Comparison of ENCODE assay signal across 13 cellular contexts in the genomic region with DNA sequence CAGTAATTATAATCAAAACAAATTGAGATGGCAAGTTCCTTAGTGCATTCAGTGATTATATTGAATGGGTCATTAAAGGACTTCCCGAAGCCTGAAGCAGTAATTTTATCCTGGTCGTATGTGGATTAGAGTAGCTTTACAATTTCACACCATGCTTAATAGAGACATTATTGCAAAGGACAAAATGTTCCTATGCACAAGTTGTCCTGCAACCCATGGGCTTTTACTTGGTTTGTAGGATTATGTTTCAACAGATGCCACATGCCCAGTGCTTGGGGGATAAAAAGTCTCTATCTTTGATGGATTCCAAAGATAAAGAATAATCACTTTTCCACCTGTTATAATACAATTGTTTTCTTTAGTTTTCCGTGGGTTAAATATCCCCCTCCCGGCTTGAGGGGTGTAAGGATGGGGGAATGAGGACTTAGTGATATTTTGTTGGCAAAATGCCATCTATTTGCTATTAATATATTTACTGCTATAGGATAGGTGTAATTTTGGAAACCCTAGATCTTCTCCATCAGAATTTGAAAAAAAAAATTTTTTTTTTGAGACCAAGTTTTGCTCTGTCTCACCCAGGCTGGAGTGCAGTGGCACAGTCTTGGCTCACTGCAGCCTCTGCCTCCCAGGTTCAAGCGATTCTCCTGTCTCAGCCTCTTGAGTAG.
A peak's percentile ranks its signal among the peaks of the same experiment; 100 is the strongest.
DNase-seq lines count a peak whose midpoint lies in the region; ATAC-seq and TF ChIP-seq lines count a peak whose summit lies in the region.
"Had no signal": no experiment of that assay in that cellular context is flagged by ENCODE, and none has a peak within 500 bp of the region (broad histone marks: within the 10 kb centered on the region; RNA-seq: fewer than 3 reads in every experiment).

No MANE protein-coding gene starts in this region.

- TF ChIP-seq CTCF in A673 (conservative IDR thresholded peaks at IDR 0.05; ENCODE audit: low read depth, low read length) (no peak), WERI-Rb-1 (IDR thresholded peaks at IDR 0.05; ENCODE audit: low read depth, low read length) (no peak), psoas muscle (IDR thresholded peaks at IDR 0.05) (no peak)

- BruUV-seq in A673 (replicated peaks; lab: Mats Ljungman, UMichigan), result no TSS peak

- no peaks in the 10 kb centered on the region for H3K36me3 Mint-ChIP-seq in activated T-helper 2 cell treated with anti-CD3 and anti-CD28 coated beads, Interferon-gamma antibody, Interleukin-2, Interleukin-4, amounts not matched to agents 10 μg/mL and 5 μg/mL and 100 μg/mL, durations not matched to agents 14 hours and 24 hours and 36 hours (ENCODE audit: low read depth)

- POLR2A ChIA-PET in A673 (lab: Charles Lee; ENCODE audit: low non-redundant PET), result interaction anchor here (0.6 kb wide), 1 partner anchor 37 kb away, joined by 3 read pairs; no protein-coding TSS in a partner anchor

- no peaks in the 10 kb centered on the region for H3K9me3 Mint-ChIP-seq in activated T-helper 2 cell treated with anti-CD3 and anti-CD28 coated beads, Interferon-gamma antibody, Interleukin-2, Interleukin-4, amounts not matched to agents 10 μg/mL and 5 μg/mL and 100 μg/mL, durations not matched to agents 14 hours and 24 hours and 36 hours
- H3K9me3 Mint-ChIP-seq: CD4-positive, alpha-beta T cell; H9 had no signal

- H3K4me3 ChIP-seq in A673 (ENCODE audit: low read depth, low read length, poor library complexity, severe bottlenecking) (no peak overlapping the region), WERI-Rb-1 (ENCODE audit: low read depth, low read length) (no peak overlapping the region), psoas muscle (no peak overlapping the region)

- H3K9me3 ChIP-seq in A673 (ENCODE audit: low read depth, low read length, poor library complexity, severe bottlenecking) (no peaks in the 10 kb centered on the region), WERI-Rb-1 (ENCODE audit: severe bottlenecking) (no peaks in the 10 kb centered on the region), psoas muscle (no peaks in the 10 kb centered on the region)
- H3K9me3 ChIP-seq: Caco-2 had no signal

- intact Hi-C loops in A673 (cut with micrococcal nuclease; ENCODE audit: unreplicated experiment) (no loop called here), psoas muscle (cut with DNase I) (no loop called here)
- intact Hi-C loops in activated T-helper 2 cell treated with anti-CD3 and anti-CD28 coated beads, Interferon-gamma antibody, Interleukin-2, Interleukin-4, amounts not matched to agents 10 μg/mL and 5 μg/mL and 100 μg/mL, durations not matched to agents 14 hours and 24 hours and 36 hours (cut with micrococcal nuclease), result no loop called here

- H3K4me1 Mint-ChIP-seq in activated T-helper 2 cell treated with anti-CD3 and anti-CD28 coated beads, Interferon-gamma antibody, Interleukin-2, Interleukin-4, amounts not matched to agents 10 μg/mL and 5 μg/mL and 100 μg/mL, durations not matched to agents 14 hours and 24 hours and 36 hours (ENCODE audit: low read depth), result no peaks in the 10 kb centered on the region

- H3K36me3 ChIP-seq in A673 (ENCODE audit: insufficient read depth, low read length, poor library complexity, severe bottlenecking), result no peaks in the 10 kb centered on the region
- H3K36me3 ChIP-seq in WERI-Rb-1, result no peaks in the 10 kb centered on the region
- H3K36me3 ChIP-seq in psoas muscle (ENCODE audit: insufficient read depth in 1 of 2, low read depth in 1 of 2), result no peaks in the 10 kb centered on the region

- H3K27me3 ChIP-seq in A673 (replicated peaks; ENCODE audit: insufficient read depth, low read depth, low read length, poor library complexity) (no peaks in the 10 kb centered on the region), WERI-Rb-1 (ENCODE audit: insufficient read depth, low read depth, severe bottlenecking) (no peaks in the 10 kb centered on the region), psoas muscle (ENCODE audit: insufficient read depth in 3 of 3, low read length in 2 of 3) (no peaks in the 10 kb centered on the region)

- 22 to 29% (median 29%) methylated on average over 5 of the region's 5 CpGs for WGBS in psoas muscle, 3 donors

- no peak overlapping the region for H3K27ac Mint-ChIP-seq in activated T-helper 2 cell treated with anti-CD3 and anti-CD28 coated beads, Interferon-gamma antibody, Interleukin-2, Interleukin-4, amounts not matched to agents 10 μg/mL and 5 μg/mL and 100 μg/mL, durations not matched to agents 14 hours and 24 hours and 36 hours
- H3K27ac Mint-ChIP-seq: CD4-positive, alpha-beta T cell; H9 had no signal

- ATAC-seq in psoas muscle, result peak in 3 of 4 donors; percentile 27 to 94 (median 91)

- peaks cover 13% of the 10 kb centered on the region for H3K27me3 Mint-ChIP-seq in activated T-helper 2 cell treated with anti-CD3 and anti-CD28 coated beads, Interferon-gamma antibody, Interleukin-2, Interleukin-4, amounts not matched to agents 10 μg/mL and 5 μg/mL and 100 μg/mL, durations not matched to agents 14 hours and 24 hours and 36 hours (ENCODE audit: low read depth)
- H3K27me3 Mint-ChIP-seq: CD4-positive, alpha-beta T cell had no signal

- H3K27ac ChIP-seq in A673 (ENCODE audit: low read depth, low read length, poor library complexity, severe bottlenecking) (no peak overlapping the region), WERI-Rb-1 (peak overlapping the region; percentile 30), psoas muscle (no peak overlapping the region)
- H3K27ac ChIP-seq: C4-2B had no signal

- CTCF ChIA-PET in A673 (lab: Charles Lee), result no interaction called here

- DNase-seq in A673 (ENCODE audit: low spot score), result peak; percentile 24
- peak; percentile 72 for DNase-seq in LHCN-M2 (ENCODE audit: low read depth)
- DNase-seq in WERI-Rb-1, result peak; percentile 28
- DNase-seq in psoas muscle, result no peak
- DNase-seq in activated T-helper 2 cell treated with anti-CD3 and anti-CD28 coated beads, Interferon-gamma antibody, Interleukin-2, Interleukin-4, amounts not matched to agents 10 μg/mL and 5 μg/mL and 100 μg/mL, durations not matched to agents 14 hours and 24 hours and 36 hours (ENCODE audit: low spot score), result no peak
- DNase-seq in 8988T, result no peak
- no peak for DNase-seq in activated T-cell treated with anti-CD3 and anti-CD28 coated beads for 4 hours
- DNase-seq: AML-193; Caco-2; CD4-positive, alpha-beta T cell; GOT3; H9 had no signal

- no peak overlapping the region for H3K4me3 Mint-ChIP-seq in activated T-helper 2 cell treated with anti-CD3 and anti-CD28 coated beads, Interferon-gamma antibody, Interleukin-2, Interleukin-4, amounts not matched to agents 10 μg/mL and 5 μg/mL and 100 μg/mL, durations not matched to agents 14 hours and 24 hours and 36 hours (ENCODE audit: low read depth)
- H3K4me3 Mint-ChIP-seq: CD4-positive, alpha-beta T cell; H9 had no signal

- H3K4me1 ChIP-seq in A673 (ENCODE audit: insufficient read depth, low read length, poor library complexity, severe bottlenecking), result no peaks in the 10 kb centered on the region
- peaks cover 23% of the 10 kb centered on the region for H3K4me1 ChIP-seq in psoas muscle
- H3K4me1 ChIP-seq: Caco-2 had no signal

Comparison
In these comparisons a context has a peak if more than half of its experiments do, and no peak if none do; other contexts are left out.
1. DNase-seq: peak in A673 (single experiment), LHCN-M2 (single experiment) and WERI-Rb-1 (single experiment); none in psoas muscle (0 of 2), activated T-helper 2 cell treated with anti-CD3 and anti-CD28 coated beads, Interferon-gamma antibody, Interleukin-2, Interleukin-4, amounts not matched to agents 10 μg/mL and 5 μg/mL and 100 μg/mL, durations not matched to agents 14 hours and 24 hours and 36 hours (single experiment), 8988T (single experiment) and activated T-cell treated with anti-CD3 and anti-CD28 coated beads for 4 hours (single experiment).